Comparison of ENCODE assay signal across 19 cellular contexts in genomic region chr10:44415121-44415520, GRCh38. TPM values are rescaled to one million over a fixed set of nuclear protein-coding genes. Genes with fewer than 3 reads are reported as not detected.
A peak's percentile ranks its signal among the peaks of the same experiment; 100 is the strongest.
DNase-seq lines count a peak whose midpoint lies in the region; ATAC-seq, FAIRE-seq and TF ChIP-seq lines count a peak whose summit lies in the region.
"Had no signal": no experiment of that assay in that cellular context is flagged by ENCODE, and none has a peak within 500 bp of the region (broad histone marks: within the 10 kb centered on the region; RNA-seq: fewer than 3 reads in every experiment).

No MANE protein-coding gene starts in this region.

- DNase-seq in brain microvascular endothelial cell (peak; percentile 17), fibroblast of pulmonary artery (ENCODE audit: low read depth) (peak; percentile 20), urothelium cell line (ENCODE audit: low spot score) (no peak), Right ventricle myocardium superior (no peak)
- DNase-seq: BE2C; CD4-positive, alpha-beta memory T cell; COR-L47; DMS153; DMS79 treated with DMSO at 0.1 percent for 48 hours; GF-D8; GOT3; H9 had no signal

- H3K27me3 ChIP-seq in brain microvascular endothelial cell (replicated peaks), result no peaks in the 10 kb centered on the region
- H3K27me3 ChIP-seq: BE2C had no signal

- no peak overlapping the region for H3K4me3 ChIP-seq in HEK293 (ENCODE audit: low read depth, low read length)
- H3K4me3 ChIP-seq in brain microvascular endothelial cell (ENCODE audit: low read depth, low read length), result no peak overlapping the region
- no peak overlapping the region for H3K4me3 ChIP-seq in fibroblast of pulmonary artery (replicated peaks; ENCODE audit: low read depth, low read length)

- H3K36me3 ChIP-seq in HEK293 (ENCODE audit: control insufficient read depth in 2 of 2, insufficient read depth in 1 of 2, low read length in 2 of 2) (no peaks in the 10 kb centered on the region), brain microvascular endothelial cell (replicated peaks) (no peaks in the 10 kb centered on the region)
- H3K36me3 ChIP-seq: BE2C had no signal

- no peaks in the 10 kb centered on the region for H3K4me1 ChIP-seq in HEK293 (ENCODE audit: control insufficient read depth, insufficient read depth, low read length)
- H3K4me1 ChIP-seq: BE2C had no signal

- ATAC-seq in Right ventricle myocardium superior (ENCODE audit: poor library complexity), result no peak
- ATAC-seq in HG03025 (IDR thresholded peaks at IDR 0.05; ENCODE audit: low FRiP score, unreplicated experiment), result no peak
- ATAC-seq in HG02610 (IDR thresholded peaks at IDR 0.05; ENCODE audit: unreplicated experiment), result no peak

- CTCF ChIA-PET in HEK293 (lab: Yijun Ruan, JAX), result no interaction called here

- POLR2A ChIA-PET in HEK293 (lab: Yijun Ruan, JAX), result no interaction called here

- TF ChIP-seq CTCF in HEK293 (tag by site-specific recombination; IDR thresholded peaks at IDR 0.05), result no peak
- no peak for TF ChIP-seq CTCF in brain microvascular endothelial cell (IDR thresholded peaks at IDR 0.05; ENCODE audit: low read depth, low read length, missing control alignments)
- TF ChIP-seq CTCF in fibroblast of pulmonary artery (IDR thresholded peaks at IDR 0.05; ENCODE audit: low read length, missing control alignments), result no peak

- in situ Hi-C loops in brain microvascular endothelial cell (cut with HindIII; ENCODE audit: low pct_ligation_motif_present, low sequenced_read_pairs), result no loop called here

- FAIRE-seq in urothelium cell line (lab: Jason Lieb, UNC), result peak; percentile 67
- FAIRE-seq: A204.1, D721Med had no signal

- no peak overlapping the region for H3K27ac ChIP-seq in HEK293 (ENCODE audit: extremely low read depth, low read depth, low read length)
- no peak overlapping the region for H3K27ac ChIP-seq in brain microvascular endothelial cell
- H3K27ac ChIP-seq: C4-2B, HL-60 had no signal

- H3K9me3 ChIP-seq in HEK293 (ENCODE audit: control insufficient read depth, insufficient read depth, low read depth, low read length), result no peaks in the 10 kb centered on the region
- H3K9me3 ChIP-seq: BE2C had no signal

- intact Hi-C loops in Right ventricle myocardium superior (cut with DNase I), result no loop called here

TF ChIP-seq in HEK293, 187 proteins besides CTCF, POLR2A, EP300 and RAD21:
- TF ChIP-seq SETDB1 (IDR thresholded peaks at IDR 0.05; ENCODE audit: insufficient read length, low read length) (peak; percentile 35), ZNF394 (tag by site-specific recombination; IDR thresholded peaks at IDR 0.05; ENCODE audit: borderline replicate concordance) (no peak)

RNA-seq across cellular contexts. Expression of gene CXCL12, which starts 30.2 kb away (rescaled TPM):
- 117 TPM for total RNA-seq in Right ventricle myocardium superior
- total RNA-seq: CD4-positive, alpha-beta memory T cell had no signal

Comparison
In these comparisons a context has a peak if more than half of its experiments do, and no peak if none do; other contexts are left out.
1. DNase-seq: peak in brain microvascular endothelial cell (single experiment) and fibroblast of pulmonary artery (single experiment); none in urothelium cell line (single experiment) and Right ventricle myocardium superior (single experiment).